In genomic region chr15:40593588-40594428, GRCh38 we compare ENCODE assay signal across 8 cellular contexts. TPM values are rescaled to one million over a fixed set of nuclear protein-coding genes. Genes with fewer than 3 reads are reported as not detected.
A peak's percentile ranks its signal among the peaks of the same experiment; 100 is the strongest.
DNase-seq lines count a peak whose midpoint lies in the region; ATAC-seq and TF ChIP-seq lines count a peak whose summit lies in the region.

A gene with protein sequence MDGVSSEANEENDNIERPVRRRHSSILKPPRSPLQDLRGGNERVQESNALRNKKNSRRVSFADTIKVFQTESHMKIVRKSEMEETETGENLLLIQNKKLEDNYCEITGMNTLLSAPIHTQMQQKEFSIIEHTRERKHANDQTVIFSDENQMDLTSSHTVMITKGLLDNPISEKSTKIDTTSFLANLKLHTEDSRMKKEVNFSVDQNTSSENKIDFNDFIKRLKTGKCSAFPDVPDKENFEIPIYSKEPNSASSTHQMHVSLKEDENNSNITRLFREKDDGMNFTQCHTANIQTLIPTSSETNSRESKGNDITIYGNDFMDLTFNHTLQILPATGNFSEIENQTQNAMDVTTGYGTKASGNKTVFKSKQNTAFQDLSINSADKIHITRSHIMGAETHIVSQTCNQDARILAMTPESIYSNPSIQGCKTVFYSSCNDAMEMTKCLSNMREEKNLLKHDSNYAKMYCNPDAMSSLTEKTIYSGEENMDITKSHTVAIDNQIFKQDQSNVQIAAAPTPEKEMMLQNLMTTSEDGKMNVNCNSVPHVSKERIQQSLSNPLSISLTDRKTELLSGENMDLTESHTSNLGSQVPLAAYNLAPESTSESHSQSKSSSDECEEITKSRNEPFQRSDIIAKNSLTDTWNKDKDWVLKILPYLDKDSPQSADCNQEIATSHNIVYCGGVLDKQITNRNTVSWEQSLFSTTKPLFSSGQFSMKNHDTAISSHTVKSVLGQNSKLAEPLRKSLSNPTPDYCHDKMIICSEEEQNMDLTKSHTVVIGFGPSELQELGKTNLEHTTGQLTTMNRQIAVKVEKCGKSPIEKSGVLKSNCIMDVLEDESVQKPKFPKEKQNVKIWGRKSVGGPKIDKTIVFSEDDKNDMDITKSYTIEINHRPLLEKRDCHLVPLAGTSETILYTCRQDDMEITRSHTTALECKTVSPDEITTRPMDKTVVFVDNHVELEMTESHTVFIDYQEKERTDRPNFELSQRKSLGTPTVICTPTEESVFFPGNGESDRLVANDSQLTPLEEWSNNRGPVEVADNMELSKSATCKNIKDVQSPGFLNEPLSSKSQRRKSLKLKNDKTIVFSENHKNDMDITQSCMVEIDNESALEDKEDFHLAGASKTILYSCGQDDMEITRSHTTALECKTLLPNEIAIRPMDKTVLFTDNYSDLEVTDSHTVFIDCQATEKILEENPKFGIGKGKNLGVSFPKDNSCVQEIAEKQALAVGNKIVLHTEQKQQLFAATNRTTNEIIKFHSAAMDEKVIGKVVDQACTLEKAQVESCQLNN (N-terminal part only) (plus strand): TSS chr15:40594249. CDS start chr15:40602932, 8,683 bp downstream.

- no peak for TF ChIP-seq CTCF in coronary artery (IDR thresholded peaks at IDR 0.05)

- ATAC-seq in GM19328 (IDR thresholded peaks at IDR 0.05; ENCODE audit: unreplicated experiment) (peak; percentile 68), HG03520 (IDR thresholded peaks at IDR 0.05; ENCODE audit: unreplicated experiment) (peak; percentile 54)

- H4K20me1 ChIP-seq in BLaER1: no peaks in the 10 kb centered on the region

- peaks cover 2% of the 10 kb centered on the region for H3K36me3 Mint-ChIP-seq in activated CD4-positive, alpha-beta T cell treated with anti-CD3 and anti-CD28 coated beads, Interleukin-2, amount 10 ng/mL, durations not matched to agents 24 days and 14 days (ENCODE audit: low read depth)

- H3K9me3 ChIP-seq in BLaER1: no peaks in the 10 kb centered on the region

- no peaks in the 10 kb centered on the region for H3K27me3 Mint-ChIP-seq in activated CD4-positive, alpha-beta T cell treated with anti-CD3 and anti-CD28 coated beads, Interleukin-2, amount 10 ng/mL, durations not matched to agents 24 days and 14 days

- peaks cover 36% of the 10 kb centered on the region for H3K4me1 Mint-ChIP-seq in activated CD4-positive, alpha-beta T cell treated with anti-CD3 and anti-CD28 coated beads, Interleukin-2, amount 10 ng/mL, durations not matched to agents 24 days and 14 days

- H3K27ac Mint-ChIP-seq in activated CD4-positive, alpha-beta T cell treated with anti-CD3 and anti-CD28 coated beads, Interleukin-2, amount 10 ng/mL, durations not matched to agents 24 days and 14 days: peak within 1 kb of the TSS; percentile 95

- H3K27ac ChIP-seq in BLaER1 (peak within 1 kb of the TSS; percentile 94), coronary artery (peak within 1 kb of the TSS; percentile 83 to 86), layer of hippocampus (ENCODE audit: low read depth, low read length) (peak within 1 kb of the TSS; percentile 96)

- peak within 1 kb of the TSS; percentile 90 for H3K9ac ChIP-seq in BLaER1

- DNase-seq in NCI-H69 (lab: John Stamatoyannopoulos, UW) (peak; percentile 96), coronary artery (ENCODE audit: low spot score) (peak; percentile 94)
- peak; percentile 98 for DNase-seq in activated CD4-positive, alpha-beta T cell treated with anti-CD3 and anti-CD28 coated beads, Interleukin-2, amount 10 ng/mL, durations not matched to agents 24 days and 14 days
- peak; percentile 64 to 87 (median 82) for DNase-seq in stimulated activated CD4-positive, alpha-beta T cell treated with anti-CD3 and anti-CD28 coated beads, Interleukin-1b, Interleukin-23, amount 100 ng/mL, for 24 hours (ENCODE audit: low read depth in 4 of 4, low spot score in 1 of 4)

- peaks cover 48% of the 10 kb centered on the region for H3K4me1 ChIP-seq in BLaER1

- intact Hi-C loops in activated CD4-positive, alpha-beta T cell treated with anti-CD3 and anti-CD28 coated beads, Interleukin-2, amount 10 ng/mL, durations not matched to agents 24 days and 14 days (cut with micrococcal nuclease): loop anchor here (1.0 to 10.0 kb wide), 5 partner anchors 25 to 213 kb away; partner anchors contain the start of genes C15orf62, CCDC32, DNAJC17 and GCHFR

- no peaks in the 10 kb centered on the region for H3K27me3 ChIP-seq in BLaER1
- H3K27me3 ChIP-seq in layer of hippocampus (ENCODE audit: control insufficient read depth, insufficient read depth, low read length): no peaks in the 10 kb centered on the region

- peak within 1 kb of the TSS; percentile 88 for H3K4me3 Mint-ChIP-seq in activated CD4-positive, alpha-beta T cell treated with anti-CD3 and anti-CD28 coated beads, Interleukin-2, amount 10 ng/mL, durations not matched to agents 24 days and 14 days

- H3K36me3 ChIP-seq in BLaER1: peaks cover 8% of the 10 kb centered on the region

- H3K9me3 Mint-ChIP-seq in activated CD4-positive, alpha-beta T cell treated with anti-CD3 and anti-CD28 coated beads, Interleukin-2, amount 10 ng/mL, durations not matched to agents 24 days and 14 days: no peaks in the 10 kb centered on the region

- H3K4me2 ChIP-seq in BLaER1: peak within 1 kb of the TSS; percentile 85

- H3K4me3 ChIP-seq in BLaER1: peak within 1 kb of the TSS; percentile 83
- H3K4me3 ChIP-seq in coronary artery: peak within 1 kb of the TSS; percentile 72

RNA-seq across cellular contexts. Expression of the gene that starts here (rescaled TPM):
- total RNA-seq in activated CD4-positive, alpha-beta T cell treated with anti-CD3 and anti-CD28 coated beads, Interleukin-2, amount 10 ng/mL, durations not matched to agents 24 days and 14 days: 25.3 and 25.6 TPM in 2 replicates

Comparison
In these comparisons a context has a peak if more than half of its experiments do, and no peak if none do; other contexts are left out.
1. Peak in every context shown above with its lines: DNase-seq, ATAC-seq, H3K4me3 ChIP-seq and H3K27ac ChIP-seq.